Comparison of ENCODE assay signal across 11 cellular contexts in the genomic region with DNA sequence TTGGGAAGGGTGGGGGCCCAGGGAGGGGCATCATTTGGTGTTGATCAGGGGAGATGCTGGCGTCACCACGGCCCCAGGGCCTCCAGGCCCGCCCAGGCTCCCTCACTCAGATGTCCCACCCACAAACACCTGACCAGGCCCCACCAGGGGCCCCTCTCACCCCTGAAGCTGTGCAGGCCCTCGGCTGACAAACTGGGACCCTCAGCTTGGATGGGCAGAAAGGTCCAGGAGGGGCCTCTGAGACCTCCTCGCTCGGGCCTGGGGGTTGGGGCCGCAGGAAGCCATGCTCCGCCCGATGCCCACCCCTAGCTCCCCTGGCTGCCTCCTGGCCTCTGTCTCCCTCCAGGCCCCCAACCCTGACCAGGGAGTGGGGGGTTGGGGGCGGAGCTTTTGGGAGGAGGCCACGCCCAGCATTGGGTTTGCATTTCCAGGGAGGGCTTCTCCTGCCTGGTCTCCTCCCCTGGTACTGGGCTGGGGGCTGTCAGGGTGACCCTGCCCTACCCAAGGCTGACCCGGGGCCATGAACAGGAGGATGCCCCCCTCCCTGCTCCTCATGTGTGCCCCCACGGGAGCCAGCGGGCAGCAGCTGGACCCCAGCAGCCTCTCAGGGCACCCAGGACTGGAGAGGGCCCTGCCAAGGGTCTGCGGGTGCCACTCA. TPM values are rescaled to one million over a fixed set of nuclear protein-coding genes. Genes with fewer than 3 reads are reported as not detected.
DNase-seq lines count a peak whose midpoint lies in the region; ATAC-seq, FAIRE-seq and TF ChIP-seq lines count a peak whose summit lies in the region.
"Had no signal": no experiment of that assay in that cellular context is flagged by ENCODE, and none has a peak within 500 bp of the region (broad histone marks: within the 10 kb centered on the region; RNA-seq: fewer than 3 reads in every experiment).

No MANE protein-coding gene starts in this region.

- H3K36me3 ChIP-seq in gastrocnemius medialis, result peaks cover 0 to 4% of the 10 kb centered on the region in 2 donors

- DNase-seq in GM12892 (ENCODE audit: insufficient read length), result peak; percentile 18
- DNase-seq in left colon, result peak; percentile 25 to 30
- DNase-seq in gastrocnemius medialis, result peak; percentile 1 to 8
- DNase-seq in GM10266 (ENCODE audit: extremely low spot score), result no peak
- DNase-seq: retina; stimulated activated naive CD4-positive, alpha-beta T cell had no signal

- peaks cover 32 to 33% of the 10 kb centered on the region in 2 donors for H3K4me1 ChIP-seq in gastrocnemius medialis

- no peak overlapping the region for H3K4me3 ChIP-seq in gastrocnemius medialis

- TF ChIP-seq CTCF in VCaP (conservative IDR thresholded peaks at IDR 0.05), result no peak
- no peak for TF ChIP-seq CTCF in gastrocnemius medialis (IDR thresholded peaks at IDR 0.05 in 4 of 5, conservative IDR thresholded peaks at IDR 0.05 in 1 of 5)
- TF ChIP-seq CTCF in GM10266 (IDR thresholded peaks at IDR 0.05; ENCODE audit: control insufficient read depth, insufficient read depth, low read depth, missing control alignments), result no peak

- H3K27me3 ChIP-seq in gastrocnemius medialis, result no peaks in the 10 kb centered on the region

- intact Hi-C loops in left colon (cut with DNase I, micrococcal nuclease), result no loop called here
- intact Hi-C loops in gastrocnemius medialis (cut with DNase I; ENCODE audit: low total_unique reads), result no loop called here

- H3K27ac ChIP-seq in VCaP (peak overlapping the region; percentile 34; the same call in 1 of the 2 replicates), gastrocnemius medialis (no peak overlapping the region)

- ATAC-seq in left colon (no peak), gastrocnemius medialis (no peak), GM21390 (IDR thresholded peaks at IDR 0.05; ENCODE audit: unreplicated experiment) (no peak), GM21526 (IDR thresholded peaks at IDR 0.05; ENCODE audit: low FRiP score, unreplicated experiment) (no peak)

- FAIRE-seq in GM12892 (lab: Jason Lieb, UNC), result no peak
- FAIRE-seq: astrocyte, GM18507 had no signal

- TF ChIP-seq POLR2A in GM12892 (IDR thresholded peaks at IDR 0.05; ENCODE audit: low read depth, low read length) (no peak), gastrocnemius medialis (IDR thresholded peaks at IDR 0.05) (no peak)

- in situ Hi-C loops in gastrocnemius medialis (cut with MboI; ENCODE audit: low sequenced_read_pairs in 4 of 4), result no loop called here

- no peaks in the 10 kb centered on the region for H3K9me3 ChIP-seq in gastrocnemius medialis

RNA-seq across cellular contexts. Expression of a gene that starts 33.4 kb away (rescaled TPM):
- polyA plus RNA-seq in GM12892 (2012; ENCODE audit: missing spikeins), result 7.5 TPM
- total RNA-seq in left colon, result 10 to 100 TPM; 26.6 to 34.3 TPM
- 1 to 10 TPM; 5.0 to 8.9 (median 5.2) TPM for total RNA-seq in gastrocnemius medialis

RNA-seq across cellular contexts. Expression of a gene that starts 43.2 kb away (rescaled TPM):
- 45.7 TPM for polyA plus RNA-seq in GM12892 (2012; ENCODE audit: missing spikeins)
- total RNA-seq in left colon, result 100 to 1,000 TPM; 156 to 180 TPM
- 100 to 1,000 TPM; 126 to 224 (median 169) TPM for total RNA-seq in gastrocnemius medialis
